ENCODE assay signal across 10 cellular contexts in the genomic region with DNA sequence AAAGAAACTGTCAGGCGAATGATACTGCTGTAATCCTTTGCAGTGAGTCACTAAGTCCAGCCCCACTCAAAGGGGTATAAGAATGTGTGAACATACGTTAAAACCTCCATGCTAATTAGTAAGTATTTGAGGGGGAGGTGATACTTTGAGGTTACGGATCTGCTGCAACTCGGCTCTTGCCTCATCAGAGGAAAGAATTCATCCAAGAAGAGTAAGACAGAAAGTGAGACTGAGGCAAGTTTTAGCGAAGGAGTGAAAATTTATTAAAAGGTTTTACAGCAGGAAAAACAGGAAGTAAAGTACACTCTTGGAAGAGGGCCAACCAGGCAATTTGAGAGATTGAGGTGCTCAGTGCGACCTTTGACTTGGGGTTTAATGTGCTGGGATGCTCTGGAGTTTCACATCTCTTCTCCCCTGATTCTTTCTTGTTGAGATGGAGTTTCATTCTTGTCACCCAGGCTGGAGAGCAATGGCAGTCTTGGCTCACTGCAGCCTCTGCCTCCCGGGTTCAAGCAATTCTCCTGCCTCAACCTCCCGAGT. TPM values are rescaled to one million over a fixed set of nuclear protein-coding genes. Genes with fewer than 3 reads are reported as not detected.
DNase-seq lines count a peak whose midpoint lies in the region; ATAC-seq and TF ChIP-seq lines count a peak whose summit lies in the region.
"Had no signal": no experiment of that assay in that cellular context is flagged by ENCODE, and none has a peak within 500 bp of the region (broad histone marks: within the 10 kb centered on the region; RNA-seq: fewer than 3 reads in every experiment).

No MANE protein-coding gene starts in this region.

- no peak overlapping the region for H3K4me3 Mint-ChIP-seq in activated T-helper 2 cell treated with anti-CD3 and anti-CD28 coated beads, Interferon-gamma antibody, Interleukin-2, Interleukin-4, amounts not matched to agents 10 μg/mL and 5 μg/mL and 100 μg/mL, durations not matched to agents 14 hours and 24 hours and 36 hours (ENCODE audit: low read depth)
- H3K4me3 Mint-ChIP-seq: neural crest cell had no signal

- H3K9ac ChIP-seq in colonic mucosa (ENCODE audit: low read depth in 2 of 2, low read length in 2 of 2) = no peak overlapping the region

- no peak for TF ChIP-seq POLR2A in NB4 (IDR thresholded peaks at IDR 0.05; ENCODE audit: extremely low read depth, insufficient read length)

- H3K27ac ChIP-seq in colonic mucosa (no peak overlapping the region), substantia nigra (ENCODE audit: low read depth, low read length, poor library complexity, severe bottlenecking) (no peak overlapping the region)

- no peaks in the 10 kb centered on the region for H3K4me1 ChIP-seq in colonic mucosa

- no peaks in the 10 kb centered on the region for H3K9me3 ChIP-seq in colonic mucosa

- peak overlapping the region; percentile 43 for H3K27ac Mint-ChIP-seq in activated T-helper 2 cell treated with anti-CD3 and anti-CD28 coated beads, Interferon-gamma antibody, Interleukin-2, Interleukin-4, amounts not matched to agents 10 μg/mL and 5 μg/mL and 100 μg/mL, durations not matched to agents 14 hours and 24 hours and 36 hours

- H3K36me3 ChIP-seq in colonic mucosa = no peaks in the 10 kb centered on the region

- H3K4me1 Mint-ChIP-seq in activated T-helper 2 cell treated with anti-CD3 and anti-CD28 coated beads, Interferon-gamma antibody, Interleukin-2, Interleukin-4, amounts not matched to agents 10 μg/mL and 5 μg/mL and 100 μg/mL, durations not matched to agents 14 hours and 24 hours and 36 hours (ENCODE audit: low read depth) = peaks cover 14% of the 10 kb centered on the region
- H3K4me1 Mint-ChIP-seq: neural crest cell had no signal

- DNase-seq in GM12865 (ENCODE audit: low read depth) = peak; percentile 81
- DNase-seq in NB4 (ENCODE audit: low read depth) = peak; percentile 96
- DNase-seq in activated T-helper 2 cell treated with anti-CD3 and anti-CD28 coated beads, Interferon-gamma antibody, Interleukin-2, Interleukin-4, amounts not matched to agents 10 μg/mL and 5 μg/mL and 100 μg/mL, durations not matched to agents 14 hours and 24 hours and 36 hours (ENCODE audit: low spot score) = no peak
- peak; percentile 19 for DNase-seq in renal cortical epithelial cell (ENCODE audit: low read depth)
- DNase-seq in colonic mucosa = no peak
- no peak for DNase-seq in NCI-H1048 (lab: John Stamatoyannopoulos, UW)
- no peak for DNase-seq in substantia nigra (lab: John Stamatoyannopoulos, UW)

- H3K9me3 Mint-ChIP-seq in activated T-helper 2 cell treated with anti-CD3 and anti-CD28 coated beads, Interferon-gamma antibody, Interleukin-2, Interleukin-4, amounts not matched to agents 10 μg/mL and 5 μg/mL and 100 μg/mL, durations not matched to agents 14 hours and 24 hours and 36 hours = no peaks in the 10 kb centered on the region
- H3K9me3 Mint-ChIP-seq: neural crest cell had no signal

- H3K27me3 Mint-ChIP-seq in activated T-helper 2 cell treated with anti-CD3 and anti-CD28 coated beads, Interferon-gamma antibody, Interleukin-2, Interleukin-4, amounts not matched to agents 10 μg/mL and 5 μg/mL and 100 μg/mL, durations not matched to agents 14 hours and 24 hours and 36 hours (ENCODE audit: low read depth) = peaks cover 23% of the 10 kb centered on the region

- H3K36me3 Mint-ChIP-seq in activated T-helper 2 cell treated with anti-CD3 and anti-CD28 coated beads, Interferon-gamma antibody, Interleukin-2, Interleukin-4, amounts not matched to agents 10 μg/mL and 5 μg/mL and 100 μg/mL, durations not matched to agents 14 hours and 24 hours and 36 hours (ENCODE audit: low read depth) = no peaks in the 10 kb centered on the region

- intact Hi-C loops in activated T-helper 2 cell treated with anti-CD3 and anti-CD28 coated beads, Interferon-gamma antibody, Interleukin-2, Interleukin-4, amounts not matched to agents 10 μg/mL and 5 μg/mL and 100 μg/mL, durations not matched to agents 14 hours and 24 hours and 36 hours (cut with micrococcal nuclease) = loop anchor here (1.0 to 2.0 kb wide), 2 partner anchors 22 to 34 kb away; no protein-coding TSS in a partner anchor
- intact Hi-C loops in colonic mucosa (cut with DNase I) = no loop called here

- ATAC-seq in HG03025 (IDR thresholded peaks at IDR 0.05; ENCODE audit: low FRiP score, unreplicated experiment) = no peak

- TF ChIP-seq CTCF in GM12865 (IDR thresholded peaks at IDR 0.05; ENCODE audit: insufficient read depth, low read depth, low read length, missing control alignments) = no peak
- TF ChIP-seq CTCF in NB4 (IDR thresholded peaks at IDR 0.05; ENCODE audit: low read depth, low read length) = no peak
- no peak for TF ChIP-seq CTCF in colonic mucosa (IDR thresholded peaks at IDR 0.05)

- H3K27me3 ChIP-seq in colonic mucosa = no peaks in the 10 kb centered on the region

- H3K4me3 ChIP-seq in GM12865 (ENCODE audit: low read depth, low read length) (no peak overlapping the region), NB4 (ENCODE audit: low read depth, low read length) (no peak overlapping the region), colonic mucosa (no peak overlapping the region)

RNA-seq across cellular contexts. Expression of a gene that starts 9.8 kb away (rescaled TPM):
- not detected in 2 replicates for total RNA-seq in activated T-helper 2 cell treated with anti-CD3 and anti-CD28 coated beads, Interferon-gamma antibody, Interleukin-2, Interleukin-4, amounts not matched to agents 10 μg/mL and 5 μg/mL and 100 μg/mL, durations not matched to agents 14 hours and 24 hours and 36 hours
- not detected in 2 replicates for total RNA-seq in renal cortical epithelial cell
- total RNA-seq in colonic mucosa = not detected
- total RNA-seq: neural crest cell had no signal

RNA-seq across cellular contexts. Expression of a gene that starts 25.5 kb away (rescaled TPM):
- not detected in 2 replicates for total RNA-seq in activated T-helper 2 cell treated with anti-CD3 and anti-CD28 coated beads, Interferon-gamma antibody, Interleukin-2, Interleukin-4, amounts not matched to agents 10 μg/mL and 5 μg/mL and 100 μg/mL, durations not matched to agents 14 hours and 24 hours and 36 hours
- total RNA-seq in renal cortical epithelial cell = 0.15 TPM in 1 of 2 replicates, not detected in the other
- 10 to 100 TPM in 1 of 2 donors, 1 to 10 TPM in 1; 4.0 to 12.1 TPM for total RNA-seq in colonic mucosa
- total RNA-seq: endothelial cell of umbilical vein, neural crest cell had no signal

RNA-seq across cellular contexts. Expression of a gene that starts 40.9 kb away (rescaled TPM):
- total RNA-seq in activated T-helper 2 cell treated with anti-CD3 and anti-CD28 coated beads, Interferon-gamma antibody, Interleukin-2, Interleukin-4, amounts not matched to agents 10 μg/mL and 5 μg/mL and 100 μg/mL, durations not matched to agents 14 hours and 24 hours and 36 hours = not detected in 2 replicates
- total RNA-seq in renal cortical epithelial cell (not detected in 2 replicates), colonic mucosa (under 1 TPM; 0.17 to 0.53 TPM)
- total RNA-seq: endothelial cell of umbilical vein, neural crest cell had no signal

RNA-seq across cellular contexts. Expression of a gene that starts 57.2 kb away (rescaled TPM):
- total RNA-seq in activated T-helper 2 cell treated with anti-CD3 and anti-CD28 coated beads, Interferon-gamma antibody, Interleukin-2, Interleukin-4, amounts not matched to agents 10 μg/mL and 5 μg/mL and 100 μg/mL, durations not matched to agents 14 hours and 24 hours and 36 hours = 3.8 and 4.5 TPM in 2 replicates
- total RNA-seq in renal cortical epithelial cell (10.8 and 22.9 TPM in 2 replicates), colonic mucosa (10 to 100 TPM; 10.6 to 12.0 TPM)

Comparison
In these comparisons a context has a peak if more than half of its experiments do, and no peak if none do; other contexts are left out.
1. DNase-seq: peak in GM12865 (single experiment), NB4 (single experiment) and renal cortical epithelial cell (single experiment); none in activated T-helper 2 cell treated with anti-CD3 and anti-CD28 coated beads, Interferon-gamma antibody, Interleukin-2, Interleukin-4, amounts not matched to agents 10 μg/mL and 5 μg/mL and 100 μg/mL, durations not matched to agents 14 hours and 24 hours and 36 hours (single experiment), colonic mucosa (single experiment), NCI-H1048 (single experiment) and substantia nigra (0 of 49).